In genomic region chr17:80596760-80597608, GRCh38 we compare ENCODE assay signal across 1 cellular context.
TF ChIP-seq lines count a peak whose summit lies in the region.

No MANE protein-coding gene starts in this region.

TF ChIP-seq in HEK293, 187 proteins besides CTCF, POLR2A, EP300 and RAD21 (continued from another document):
- peak; percentile 69 for TF ChIP-seq REST (tag by site-specific recombination; IDR thresholded peaks at IDR 0.05)
- no peak for TF ChIP-seq ZNF707 (tag by site-specific recombination; IDR thresholded peaks at IDR 0.05)
- no peak for TF ChIP-seq SP3 (tag by site-specific recombination; IDR thresholded peaks at IDR 0.05)
- no peak for TF ChIP-seq ZNF513 (tag by site-specific recombination; IDR thresholded peaks at IDR 0.05)
- no peak for TF ChIP-seq ZNF791 (tag by site-specific recombination; IDR thresholded peaks at IDR 0.05)
- no peak for TF ChIP-seq MZF1 (tag by site-specific recombination; IDR thresholded peaks at IDR 0.05; ENCODE audit: borderline replicate concordance)
- no peak for TF ChIP-seq ZBTB20 (tag by site-specific recombination; IDR thresholded peaks at IDR 0.05)
